1 cellular context compared by ENCODE assay signal in the genomic region with DNA sequence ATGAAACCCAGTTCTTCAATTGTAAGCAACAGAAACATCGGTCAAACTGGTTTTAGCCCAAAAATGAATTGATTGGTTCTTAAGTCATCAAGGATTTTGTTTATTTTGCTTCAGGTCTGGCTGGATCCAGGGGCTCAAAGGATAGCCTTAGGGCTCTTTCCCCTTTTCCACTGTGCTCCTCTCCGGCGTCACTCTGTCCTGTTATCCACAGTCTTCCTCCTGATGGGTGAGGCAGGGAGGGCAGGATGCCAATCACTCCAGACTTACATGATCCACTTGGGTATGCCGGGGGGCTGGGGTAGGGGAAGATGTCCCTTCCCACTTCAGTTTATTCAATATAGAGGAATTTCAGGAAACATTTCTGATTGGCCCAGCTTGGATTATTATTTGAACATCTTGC.
TF ChIP-seq lines count a peak whose summit lies in the region.

No MANE protein-coding gene starts in this region.

TF ChIP-seq in WTC11, 78 proteins besides CTCF, POLR2A, EP300 and RAD21 (continued from another document):
- TF ChIP-seq, protein P1, sequence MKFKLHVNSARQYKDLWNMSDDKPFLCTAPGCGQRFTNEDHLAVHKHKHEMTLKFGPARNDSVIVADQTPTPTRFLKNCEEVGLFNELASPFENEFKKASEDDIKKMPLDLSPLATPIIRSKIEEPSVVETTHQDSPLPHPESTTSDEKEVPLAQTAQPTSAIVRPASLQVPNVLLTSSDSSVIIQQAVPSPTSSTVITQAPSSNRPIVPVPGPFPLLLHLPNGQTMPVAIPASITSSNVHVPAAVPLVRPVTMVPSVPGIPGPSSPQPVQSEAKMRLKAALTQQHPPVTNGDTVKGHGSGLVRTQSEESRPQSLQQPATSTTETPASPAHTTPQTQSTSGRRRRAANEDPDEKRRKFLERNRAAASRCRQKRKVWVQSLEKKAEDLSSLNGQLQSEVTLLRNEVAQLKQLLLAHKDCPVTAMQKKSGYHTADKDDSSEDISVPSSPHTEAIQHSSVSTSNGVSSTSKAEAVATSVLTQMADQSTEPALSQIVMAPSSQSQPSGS (CRISPR knock-in tag; IDR thresholded peaks at IDR 0.05; ENCODE audit: borderline replicate concordance, low read depth), result no peak
- TF ChIP-seq JAZF1 (CRISPR knock-in tag; IDR thresholded peaks at IDR 0.05) (no peak), KAT7 (CRISPR knock-in tag; IDR thresholded peaks at IDR 0.05; ENCODE audit: borderline replicate concordance) (no peak), ZNF263 (CRISPR knock-in tag; IDR thresholded peaks at IDR 0.05; ENCODE audit: low read depth) (no peak), FOXK1 (CRISPR knock-in tag; IDR thresholded peaks at IDR 0.05) (no peak), RELA (CRISPR knock-in tag; IDR thresholded peaks at IDR 0.05; ENCODE audit: borderline replicate concordance) (no peak), SMAD4 (CRISPR knock-in tag; IDR thresholded peaks at IDR 0.05) (no peak), ZNF423 (CRISPR knock-in tag; IDR thresholded peaks at IDR 0.05) (no peak), PRRX2 (CRISPR knock-in tag; IDR thresholded peaks at IDR 0.05) (no peak), ZBTB21 (CRISPR knock-in tag; IDR thresholded peaks at IDR 0.05; ENCODE audit: borderline replicate concordance) (no peak), HMGA2 (CRISPR knock-in tag; IDR thresholded peaks at IDR 0.05) (no peak)
- TF ChIP-seq, protein P2, sequence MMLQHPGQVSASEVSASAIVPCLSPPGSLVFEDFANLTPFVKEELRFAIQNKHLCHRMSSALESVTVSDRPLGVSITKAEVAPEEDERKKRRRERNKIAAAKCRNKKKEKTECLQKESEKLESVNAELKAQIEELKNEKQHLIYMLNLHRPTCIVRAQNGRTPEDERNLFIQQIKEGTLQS (CRISPR knock-in tag; conservative IDR thresholded peaks at IDR 0.05), result no peak
- TF ChIP-seq, protein P3, sequence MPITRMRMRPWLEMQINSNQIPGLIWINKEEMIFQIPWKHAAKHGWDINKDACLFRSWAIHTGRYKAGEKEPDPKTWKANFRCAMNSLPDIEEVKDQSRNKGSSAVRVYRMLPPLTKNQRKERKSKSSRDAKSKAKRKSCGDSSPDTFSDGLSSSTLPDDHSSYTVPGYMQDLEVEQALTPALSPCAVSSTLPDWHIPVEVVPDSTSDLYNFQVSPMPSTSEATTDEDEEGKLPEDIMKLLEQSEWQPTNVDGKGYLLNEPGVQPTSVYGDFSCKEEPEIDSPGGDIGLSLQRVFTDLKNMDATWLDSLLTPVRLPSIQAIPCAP (CRISPR knock-in tag; IDR thresholded peaks at IDR 0.05), result no peak
